1 cellular context compared by ENCODE assay signal in the genomic region with DNA sequence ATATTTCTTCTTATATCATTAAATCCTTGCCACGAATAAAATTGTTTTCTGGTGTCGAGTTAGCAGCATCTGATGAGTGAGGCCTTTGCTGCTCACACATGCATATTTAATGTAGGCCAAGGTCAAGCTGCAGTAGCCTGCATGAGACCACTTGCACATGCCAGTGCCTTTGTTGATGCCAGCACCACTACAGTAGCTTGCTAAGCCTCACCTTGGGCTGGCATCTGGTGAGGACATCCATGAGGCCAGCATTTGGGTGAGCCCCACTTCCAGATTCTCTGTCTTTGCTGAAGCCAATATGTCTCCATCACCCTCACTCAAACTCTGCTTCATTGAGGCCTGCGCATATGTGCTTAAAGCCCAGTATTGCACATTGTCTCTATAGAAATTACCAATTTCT.
TF ChIP-seq lines count a peak whose summit lies in the region.

No MANE protein-coding gene starts in this region.

TF ChIP-seq in HepG2, 621 proteins besides CTCF, POLR2A, EP300 and RAD21:
- TF ChIP-seq ETV6 (CRISPR knock-in tag; conservative IDR thresholded peaks at IDR 0.05) = no peak
- TF ChIP-seq CREM (IDR thresholded peaks at IDR 0.05) = no peak
- TF ChIP-seq CREM (CRISPR knock-in tag; IDR thresholded peaks at IDR 0.05) = no peak
- TF ChIP-seq NCOA5 (CRISPR knock-in tag; IDR thresholded peaks at IDR 0.05) = no peak
- no peak for TF ChIP-seq KMT2B (CRISPR knock-in tag; IDR thresholded peaks at IDR 0.05)
- TF ChIP-seq ZNF446 (CRISPR knock-in tag; IDR thresholded peaks at IDR 0.05) = no peak
